10 cellular contexts compared by ENCODE assay signal in genomic region chr12:27012239-27012981, GRCh38. TPM values are rescaled to one million over a fixed set of nuclear protein-coding genes. Genes with fewer than 3 reads are reported as not detected.
DNase-seq lines count a peak whose midpoint lies in the region; ATAC-seq and TF ChIP-seq lines count a peak whose summit lies in the region.
"Had no signal": no experiment of that assay in that cellular context is flagged by ENCODE, and none has a peak within 500 bp of the region (broad histone marks: within the 10 kb centered on the region; RNA-seq: fewer than 3 reads in every experiment).

No MANE protein-coding gene starts in this region.

- H3K36me3 ChIP-seq in SU-DHL-6 (ENCODE audit: low read length) = no peaks in the 10 kb centered on the region
- H3K36me3 ChIP-seq in gastroesophageal sphincter = no peaks in the 10 kb centered on the region
- H3K36me3 ChIP-seq in tibial artery = no peaks in the 10 kb centered on the region

- no peak for TF ChIP-seq POLR2A in gastroesophageal sphincter (IDR thresholded peaks at IDR 0.05)
- TF ChIP-seq POLR2A in lower leg skin (IDR thresholded peaks at IDR 0.05) = no peak

- no peaks in the 10 kb centered on the region for H3K9me2 ChIP-seq in SU-DHL-6 (replicated peaks; ENCODE audit: insufficient read depth, low read length)

- H3K9ac ChIP-seq in SU-DHL-6 (ENCODE audit: low read length) = no peak overlapping the region

- DNase-seq in activated T-cell treated with anti-CD3 and anti-CD28 coated beads, Interleukin-2, amount 50 U/mL, for 72 hours = no peak
- DNase-seq in activated T-cell treated with anti-CD3 and anti-CD28 coated beads for 4 hours (no peak), tibial artery (no peak), lower leg skin (ENCODE audit: low spot score in 2 of 2) (no peak), A172 (ENCODE audit: low spot score) (no peak)
- DNase-seq: stimulated activated CD4-positive, alpha-beta T cell treated with anti-CD3 and anti-CD28 coated beads, Interleukin-4, amount 100 ng/mL, for 4 hours had no signal

- H3K27ac Mint-ChIP-seq in activated T-cell treated with anti-CD3 and anti-CD28 coated beads, Interleukin-2, amount 50 U/mL, for 72 hours = no peak overlapping the region

- ATAC-seq in activated T-cell treated with anti-CD3 and anti-CD28 coated beads, Interleukin-2, amount 50 U/mL, for 72 hours (replicated peaks in 1 of 2) = no peak
- no peak for ATAC-seq in gastroesophageal sphincter
- no peak for ATAC-seq in GM19328 (IDR thresholded peaks at IDR 0.05; ENCODE audit: unreplicated experiment)

- H3K9me3 Mint-ChIP-seq in activated T-cell treated with anti-CD3 and anti-CD28 coated beads, Interleukin-2, amount 50 U/mL, for 72 hours = no peaks in the 10 kb centered on the region

- H3K9me3 ChIP-seq in SU-DHL-6 (ENCODE audit: insufficient read depth, low read length) (no peaks in the 10 kb centered on the region), gastroesophageal sphincter (no peaks in the 10 kb centered on the region), tibial artery (no peaks in the 10 kb centered on the region)

- H3K4me1 ChIP-seq in gastroesophageal sphincter (peaks cover 9 to 55% (median 21%) of the 10 kb centered on the region in 3 donors), tibial artery (peaks cover 4 to 54% (median 31%) of the 10 kb centered on the region in 4 donors)

- H3K4me3 ChIP-seq in SU-DHL-6 (ENCODE audit: insufficient read depth, low read length, poor library complexity, severe bottlenecking) (no peak overlapping the region), gastroesophageal sphincter (peak overlapping the region in 1 of 2 donors; percentile 90), tibial artery (peak overlapping the region; percentile 81 to 88), lower leg skin (ENCODE audit: low read depth, poor library complexity, severe bottlenecking) (no peak overlapping the region)
- H3K4me3 ChIP-seq: lung had no signal

- no peak overlapping the region for H2AFZ ChIP-seq in SU-DHL-6 (ENCODE audit: low read depth, low read length, severe bottlenecking)

- H3K4me3 Mint-ChIP-seq in activated T-cell treated with anti-CD3 and anti-CD28 coated beads, Interleukin-2, amount 50 U/mL, for 72 hours = peak overlapping the region; percentile 88 to 89

- 40 to 71% methylated on average over 2 to 11 of the region's 14 CpGs for WGBS in gastroesophageal sphincter (ENCODE audit: low coverage in 1 of 2), 2 donors
- WGBS in lower leg skin, 2 donors = 54 to 63% methylated on average over 14 of the region's 14 CpGs

- no peaks in the 10 kb centered on the region for H4K20me1 ChIP-seq in SU-DHL-6 (ENCODE audit: low read depth, low read length)

- H3K27ac ChIP-seq in SU-DHL-6 (ENCODE audit: low read depth, low read length) = no peak overlapping the region
- H3K27ac ChIP-seq in gastroesophageal sphincter = peak overlapping the region; percentile 46 to 93 (median 92)
- H3K27ac ChIP-seq in tibial artery = peak overlapping the region; percentile 86 to 90

- TF ChIP-seq CTCF in SU-DHL-6 (IDR thresholded peaks at IDR 0.05; ENCODE audit: insufficient read depth, low read length, poor library complexity, severe bottlenecking) (no peak), gastroesophageal sphincter (IDR thresholded peaks at IDR 0.05) (no peak), tibial artery (IDR thresholded peaks at IDR 0.05) (no peak), lower leg skin (IDR thresholded peaks at IDR 0.05) (no peak)

- no peaks in the 10 kb centered on the region for H3K27me3 ChIP-seq in SU-DHL-6 (ENCODE audit: low read length)
- no peaks in the 10 kb centered on the region for H3K27me3 ChIP-seq in gastroesophageal sphincter
- H3K27me3 ChIP-seq in tibial artery = no peaks in the 10 kb centered on the region

- no peaks in the 10 kb centered on the region for H3K27me3 Mint-ChIP-seq in activated T-cell treated with anti-CD3 and anti-CD28 coated beads, Interleukin-2, amount 50 U/mL, for 72 hours (ENCODE audit: low read depth)

- peaks cover 14% of the 10 kb centered on the region; the same call in 1 of the 2 replicates for H3K79me2 ChIP-seq in SU-DHL-6 (ENCODE audit: insufficient read depth, low read length)

- H3F3A ChIP-seq in SU-DHL-6 (ENCODE audit: insufficient read depth) = peaks cover 6% of the 10 kb centered on the region; the same call in 1 of the 2 replicates

- intact Hi-C loops in tibial artery (cut with DNase I; ENCODE audit: low total_unique reads) (loop anchor here (10.0 kb wide), 1 partner anchor 178 kb away; the partner anchor contains the start of gene ITPR2), lower leg skin (cut with DNase I; ENCODE audit: low total_unique reads) (no loop called here)

- H3K36me3 Mint-ChIP-seq in activated T-cell treated with anti-CD3 and anti-CD28 coated beads, Interleukin-2, amount 50 U/mL, for 72 hours (ENCODE audit: insufficient read depth in 2 of 2) = peaks cover 0 to 5% of the 10 kb centered on the region in 2 donors

- peak overlapping the region; percentile 75 for H3K4me2 ChIP-seq in SU-DHL-6 (ENCODE audit: low read depth, low read length, poor library complexity, severe bottlenecking)

- H3K4me1 Mint-ChIP-seq in activated T-cell treated with anti-CD3 and anti-CD28 coated beads, Interleukin-2, amount 50 U/mL, for 72 hours (ENCODE audit: low read depth) = peaks cover 70% of the 10 kb centered on the region

- no peak for TF ChIP-seq EP300 in gastroesophageal sphincter (IDR thresholded peaks at IDR 0.05)

RNA-seq across cellular contexts. Expression of gene TM7SF3, which starts 1.8 kb away (rescaled TPM):
- total RNA-seq in activated T-cell treated with anti-CD3 and anti-CD28 coated beads, Interleukin-2, amount 50 U/mL, for 72 hours = 10 to 100 TPM; 45.4 to 71.0 TPM
- 10 to 100 TPM; 40.1 to 87.5 (median 64.4) TPM for total RNA-seq in gastroesophageal sphincter
- 100 to 1,000 TPM in 1 of 4 donors, 10 to 100 TPM in 3; 36.7 to 158 (median 83.9) TPM for total RNA-seq in lower leg skin
- 99.1 and 254 TPM in 2 replicates for total RNA-seq in A172 (2014; rRNA removed; shearing (Covaris generic))

RNA-seq across cellular contexts. Expression of gene MED21, which starts 9.9 kb away (rescaled TPM):
- total RNA-seq in activated T-cell treated with anti-CD3 and anti-CD28 coated beads, Interleukin-2, amount 50 U/mL, for 72 hours = 10 to 100 TPM; 40.9 to 48.9 TPM
- 10 to 100 TPM; 56.6 to 87.8 (median 63.4) TPM for total RNA-seq in gastroesophageal sphincter
- 10 to 100 TPM; 29.3 to 52.7 (median 41.2) TPM for total RNA-seq in lower leg skin
- 72.5 and 102 TPM in 2 replicates for total RNA-seq in A172 (2014; rRNA removed; shearing (Covaris generic))

Comparison
In these comparisons a context has a peak if more than half of its experiments do, and no peak if none do; other contexts are left out.
1. H3K4me3 ChIP-seq: peak in tibial artery (2 of 2); none in SU-DHL-6 (single experiment) and lower leg skin (single experiment).